Comparison of ENCODE assay signal across 1 cellular context in the genomic region with DNA sequence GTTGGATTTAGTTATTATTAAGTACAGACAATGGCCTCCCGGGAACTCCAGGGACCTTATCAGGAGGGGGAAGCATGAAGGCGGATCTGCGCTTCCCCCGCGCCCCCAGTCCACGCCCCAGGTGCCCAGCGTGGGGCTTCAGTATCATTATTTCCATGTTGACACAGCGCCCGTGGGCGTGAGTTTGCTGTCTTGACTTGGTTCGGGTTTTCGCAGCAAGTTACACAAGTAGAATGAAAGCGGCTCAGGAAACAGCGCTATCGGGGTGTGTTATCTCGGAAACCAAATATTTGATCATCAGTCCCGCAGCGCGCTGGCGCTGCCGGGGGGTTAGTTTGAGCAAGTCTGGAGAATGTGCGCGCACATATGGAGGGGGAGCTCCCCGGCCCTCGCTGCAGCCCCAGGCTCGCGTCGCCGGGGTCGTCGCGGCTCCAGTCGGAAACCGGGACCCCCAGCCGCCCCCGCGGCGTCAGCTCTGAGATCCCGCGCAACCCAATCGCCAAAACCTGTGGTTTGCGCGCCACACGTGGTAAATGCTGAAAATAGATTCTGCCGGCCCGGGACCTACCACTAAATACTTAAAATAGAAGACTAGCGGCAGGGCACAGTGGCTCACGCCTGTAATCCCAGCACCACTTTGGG.
TF ChIP-seq lines count a peak whose summit lies in the region.

No MANE protein-coding gene starts in this region.

TF ChIP-seq in GM12878, 131 proteins besides CTCF, POLR2A, EP300 and RAD21 (continued from another document):
- TF ChIP-seq, protein P1, sequence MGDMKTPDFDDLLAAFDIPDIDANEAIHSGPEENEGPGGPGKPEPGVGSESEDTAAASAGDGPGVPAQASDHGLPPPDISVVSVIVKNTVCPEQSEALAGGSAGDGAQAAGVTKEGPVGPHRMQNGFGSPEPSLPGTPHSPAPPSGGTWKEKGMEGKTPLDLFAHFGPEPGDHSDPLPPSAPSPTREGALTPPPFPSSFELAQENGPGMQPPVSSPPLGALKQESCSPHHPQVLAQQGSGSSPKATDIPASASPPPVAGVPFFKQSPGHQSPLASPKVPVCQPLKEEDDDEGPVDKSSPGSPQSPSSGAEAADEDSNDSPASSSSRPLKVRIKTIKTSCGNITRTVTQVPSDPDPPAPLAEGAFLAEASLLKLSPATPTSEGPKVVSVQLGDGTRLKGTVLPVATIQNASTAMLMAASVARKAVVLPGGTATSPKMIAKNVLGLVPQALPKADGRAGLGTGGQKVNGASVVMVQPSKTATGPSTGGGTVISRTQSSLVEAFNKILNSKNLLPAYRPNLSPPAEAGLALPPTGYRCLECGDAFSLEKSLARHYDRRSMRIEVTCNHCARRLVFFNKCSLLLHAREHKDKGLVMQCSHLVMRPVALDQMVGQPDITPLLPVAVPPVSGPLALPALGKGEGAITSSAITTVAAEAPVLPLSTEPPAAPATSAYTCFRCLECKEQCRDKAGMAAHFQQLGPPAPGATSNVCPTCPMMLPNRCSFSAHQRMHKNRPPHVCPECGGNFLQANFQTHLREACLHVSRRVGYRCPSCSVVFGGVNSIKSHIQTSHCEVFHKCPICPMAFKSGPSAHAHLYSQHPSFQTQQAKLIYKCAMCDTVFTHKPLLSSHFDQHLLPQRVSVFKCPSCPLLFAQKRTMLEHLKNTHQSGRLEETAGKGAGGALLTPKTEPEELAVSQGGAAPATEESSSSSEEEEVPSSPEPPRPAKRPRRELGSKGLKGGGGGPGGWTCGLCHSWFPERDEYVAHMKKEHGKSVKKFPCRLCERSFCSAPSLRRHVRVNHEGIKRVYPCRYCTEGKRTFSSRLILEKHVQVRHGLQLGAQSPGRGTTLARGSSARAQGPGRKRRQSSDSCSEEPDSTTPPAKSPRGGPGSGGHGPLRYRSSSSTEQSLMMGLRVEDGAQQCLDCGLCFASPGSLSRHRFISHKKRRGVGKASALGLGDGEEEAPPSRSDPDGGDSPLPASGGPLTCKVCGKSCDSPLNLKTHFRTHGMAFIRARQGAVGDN (IDR thresholded peaks at IDR 0.05), result no peak
